10 cellular contexts compared by ENCODE assay signal in genomic region chr1:14944471-14944981, GRCh38.
DNase-seq lines count a peak whose midpoint lies in the region; ATAC-seq and TF ChIP-seq lines count a peak whose summit lies in the region.
"Had no signal": no experiment of that assay in that cellular context is flagged by ENCODE, and none has a peak within 500 bp of the region (broad histone marks: within the 10 kb centered on the region; RNA-seq: fewer than 3 reads in every experiment).

No MANE protein-coding gene starts in this region.

- H3K36me3 ChIP-seq in RWPE2 (ENCODE audit: low read depth) (no peaks in the 10 kb centered on the region), spleen (no peaks in the 10 kb centered on the region)

- H3K4me1 ChIP-seq in RWPE2 (ENCODE audit: insufficient read depth, poor library complexity, severe bottlenecking) (peaks cover 15% of the 10 kb centered on the region), spleen (peaks cover 14 to 98% (median 71%) of the 10 kb centered on the region in 6 donors)

- peak overlapping the region; percentile 36 for H3K27ac ChIP-seq in RWPE2 (ENCODE audit: poor library complexity, severe bottlenecking)
- H3K27ac ChIP-seq in cingulate gyrus (ENCODE audit: low read depth, low read length): peak overlapping the region; percentile 97
- peak overlapping the region; percentile 61 to 89 (median 81) for H3K27ac ChIP-seq in spleen

- DNase-seq in RWPE2 (ENCODE audit: low spot score) (no peak), medulla oblongata (ENCODE audit: extremely low spot score) (peak; percentile 76), spleen (no peak), DMS114 treated with DMSO at 0.1 percent for 48 hours (lab: John Stamatoyannopoulos, UW; ENCODE audit: unreplicated experiment) (no peak), GM10266 (ENCODE audit: extremely low spot score) (no peak), SK-N-DZ (ENCODE audit: low spot score) (no peak), AG08396 (ENCODE audit: low spot score) (no peak)
- DNase-seq: activated naive CD4-positive, alpha-beta T cell treated with anti-CD3 and anti-CD28 coated beads, Interleukin-2, amount 50 U/mL, for 16 hours; CD8-positive, alpha-beta T cell had no signal

- no peaks in the 10 kb centered on the region for H3K9me3 ChIP-seq in RWPE2 (ENCODE audit: severe bottlenecking)
- H3K9me3 ChIP-seq in spleen: no peaks in the 10 kb centered on the region

- intact Hi-C loops in spleen (cut with DNase I; ENCODE audit: low total_unique reads): no loop called here

- TF ChIP-seq POLR2A in spleen (IDR thresholded peaks at IDR 0.05): no peak

- no peak for ATAC-seq in RWPE2 (ENCODE audit: low read depth)
- ATAC-seq: CD8-positive, alpha-beta T cell had no signal

- 44 to 55% (median 52%) methylated on average over 10 to 12 of the region's 12 CpGs for WGBS in spleen, 5 donors

- TF ChIP-seq CTCF in RWPE2 (IDR thresholded peaks at IDR 0.05; ENCODE audit: poor library complexity, severe bottlenecking) (no peak), spleen (IDR thresholded peaks at IDR 0.05 in 8 of 11, conservative IDR thresholded peaks at IDR 0.05 in 3 of 11) (no peak), GM10266 (IDR thresholded peaks at IDR 0.05; ENCODE audit: control insufficient read depth, insufficient read depth, low read depth, missing control alignments) (no peak)

- H3K4me3 ChIP-seq in RWPE2 (ENCODE audit: severe bottlenecking) (no peak overlapping the region), spleen (no peak overlapping the region)

- no peaks in the 10 kb centered on the region for H3K27me3 ChIP-seq in RWPE2 (ENCODE audit: insufficient read depth, poor library complexity, severe bottlenecking)
- H3K27me3 ChIP-seq in spleen (replicated peaks in 1 of 7): no peaks in the 10 kb centered on the region

Comparison
In these comparisons a context has a peak if more than half of its experiments do, and no peak if none do; other contexts are left out.
1. H3K27ac ChIP-seq: peak in every context shown above with its lines; median percentile 97 in cingulate gyrus; 81 in spleen; 36 in RWPE2.